In genomic region chr1:5992034-5992813, GRCh38 we compare ENCODE assay signal across 1 cellular context.
TF ChIP-seq lines count a peak whose summit lies in the region.

Gene NPHP4, minus strand, starts transcription at chr1:5992425. Its CDS starts 6,136 bp downstream, at chr1:5986289.

TF ChIP-seq in GM12878, 131 proteins besides CTCF, POLR2A, EP300 and RAD21 (continued from another document and continues in another):
- peak; percentile 80 for TF ChIP-seq BACH1 (IDR thresholded peaks at IDR 0.05; ENCODE audit: borderline replicate concordance)
- TF ChIP-seq PAX8 (IDR thresholded peaks at IDR 0.05) = no peak
- TF ChIP-seq CEBPZ (IDR thresholded peaks at IDR 0.05; ENCODE audit: low read depth, low read length) = peak; percentile 82
- peak; percentile 93; the same call in 1 of the 2 replicates for TF ChIP-seq ASH2L (IDR thresholded peaks at IDR 0.05; ENCODE audit: borderline replicate concordance, low read depth)
- TF ChIP-seq NR2C1 (IDR thresholded peaks at IDR 0.05) = peak; percentile 94
- TF ChIP-seq PRDM15 (CRISPR knock-in tag; IDR thresholded peaks at IDR 0.05) = no peak
- TF ChIP-seq SUZ12 (IDR thresholded peaks at IDR 0.05; ENCODE audit: unreplicated experiment) = no peak
- no peak for TF ChIP-seq CBX3 (IDR thresholded peaks at IDR 0.05; ENCODE audit: borderline replicate concordance, low read depth)
- TF ChIP-seq ATF2 (IDR thresholded peaks at IDR 0.05; ENCODE audit: low read length) = no peak
- TF ChIP-seq IKZF2 (IDR thresholded peaks at IDR 0.05) = 0 out of 4 replicates have a peak, but pooled peaks of 1 of the 2 experiments have one; percentile 35
- peak; percentile 91; the same call in 1 of the 2 replicates for TF ChIP-seq SIN3A (IDR thresholded peaks at IDR 0.05; ENCODE audit: low read depth, low read length)
- TF ChIP-seq RBBP5 (conservative IDR thresholded peaks at IDR 0.05) = no peak
- TF ChIP-seq FOXK2 (IDR thresholded peaks at IDR 0.05) = peak; percentile 97
- TF ChIP-seq DPF2 (IDR thresholded peaks at IDR 0.05) = peak; percentile 98
- TF ChIP-seq ELK1 (IDR thresholded peaks at IDR 0.05; ENCODE audit: low read depth, low read length) = peak; percentile 47; the same call in 1 of the 2 replicates
- peak; percentile 61; the same call in 1 of the 2 replicates for TF ChIP-seq PAX5 (IDR thresholded peaks at IDR 0.05; ENCODE audit: borderline replicate concordance, low read depth, low read length)
- TF ChIP-seq MTA2 (IDR thresholded peaks at IDR 0.05; ENCODE audit: low read depth) = no peak
- TF ChIP-seq ZNF217 (IDR thresholded peaks at IDR 0.05) = no peak
- TF ChIP-seq KLF5 (IDR thresholded peaks at IDR 0.05; ENCODE audit: partially characterized antibody) = peak; percentile 99
- TF ChIP-seq HDGF (IDR thresholded peaks at IDR 0.05) = peak; percentile 74
- TF ChIP-seq ATF3 (IDR thresholded peaks at IDR 0.05; ENCODE audit: borderline replicate concordance, extremely low read depth, low read depth, low read length) = no peak
- peak; percentile 100 for TF ChIP-seq POU2F2 (IDR thresholded peaks at IDR 0.05; ENCODE audit: borderline replicate concordance, low read depth, low read length)
- TF ChIP-seq MLLT1 (IDR thresholded peaks at IDR 0.05) = no peak
- no peak for TF ChIP-seq TCF12 (IDR thresholded peaks at IDR 0.05; ENCODE audit: low read depth, low read length)
- TF ChIP-seq BCL3 (IDR thresholded peaks at IDR 0.05; ENCODE audit: borderline replicate concordance, insufficient read depth, low read depth, low read length, poor library complexity, severe bottlenecking) = peak; percentile 46
- TF ChIP-seq ZBTB33 (IDR thresholded peaks at IDR 0.05) = no peak
- TF ChIP-seq RELA (IDR thresholded peaks at IDR 0.05; ENCODE audit: borderline replicate concordance, partially characterized antibody) = peak; percentile 78
- TF ChIP-seq MEF2A (IDR thresholded peaks at IDR 0.05; ENCODE audit: insufficient read depth, low read depth, low read length) = no peak
- TF ChIP-seq CHD2 (IDR thresholded peaks at IDR 0.05; ENCODE audit: borderline replicate concordance, low read depth, low read length) = peak; percentile 97
- peak; percentile 75 for TF ChIP-seq BMI1 (IDR thresholded peaks at IDR 0.05; ENCODE audit: borderline replicate concordance)
- TF ChIP-seq ZBTB4 (CRISPR knock-in tag; IDR thresholded peaks at IDR 0.05) = no peak
- 0 out of 2 replicates have a peak, but pooled peaks have one; percentile 28 for TF ChIP-seq TCF3 (IDR thresholded peaks at IDR 0.05; ENCODE audit: borderline replicate concordance, insufficient read depth, low read depth, low read length)
- TF ChIP-seq RAD51 (IDR thresholded peaks at IDR 0.05) = no peak
- TF ChIP-seq RELB (IDR thresholded peaks at IDR 0.05; ENCODE audit: low read depth) = peak; percentile 80
- TF ChIP-seq ZSCAN29 (IDR thresholded peaks at IDR 0.05) = peak; percentile 41; the same call in 1 of the 2 replicates
- TF ChIP-seq MTA3 (IDR thresholded peaks at IDR 0.05; ENCODE audit: borderline replicate concordance, low read length) = no peak
- TF ChIP-seq POLR2AphosphoS5 (IDR thresholded peaks at IDR 0.05; ENCODE audit: low read length) = peak; percentile 37; the same call in 1 of the 2 replicates
- peak; percentile 68 for TF ChIP-seq IKZF1 (conservative IDR thresholded peaks at IDR 0.05)
- TF ChIP-seq CREM (IDR thresholded peaks at IDR 0.05; ENCODE audit: low read depth) = peak; percentile 91
- TF ChIP-seq BCL11A (IDR thresholded peaks at IDR 0.05; ENCODE audit: low read depth, low read length) = no peak
- TF ChIP-seq JUNB (IDR thresholded peaks at IDR 0.05) = no peak
- no peak for TF ChIP-seq EZH2 (IDR thresholded peaks at IDR 0.05; ENCODE audit: borderline replicate concordance, control insufficient read depth, low read depth, low read length)
- TF ChIP-seq HDAC2 (IDR thresholded peaks at IDR 0.05) = peak; percentile 88; the same call in 1 of the 2 replicates
